8 cellular contexts compared by ENCODE assay signal in the genomic region with DNA sequence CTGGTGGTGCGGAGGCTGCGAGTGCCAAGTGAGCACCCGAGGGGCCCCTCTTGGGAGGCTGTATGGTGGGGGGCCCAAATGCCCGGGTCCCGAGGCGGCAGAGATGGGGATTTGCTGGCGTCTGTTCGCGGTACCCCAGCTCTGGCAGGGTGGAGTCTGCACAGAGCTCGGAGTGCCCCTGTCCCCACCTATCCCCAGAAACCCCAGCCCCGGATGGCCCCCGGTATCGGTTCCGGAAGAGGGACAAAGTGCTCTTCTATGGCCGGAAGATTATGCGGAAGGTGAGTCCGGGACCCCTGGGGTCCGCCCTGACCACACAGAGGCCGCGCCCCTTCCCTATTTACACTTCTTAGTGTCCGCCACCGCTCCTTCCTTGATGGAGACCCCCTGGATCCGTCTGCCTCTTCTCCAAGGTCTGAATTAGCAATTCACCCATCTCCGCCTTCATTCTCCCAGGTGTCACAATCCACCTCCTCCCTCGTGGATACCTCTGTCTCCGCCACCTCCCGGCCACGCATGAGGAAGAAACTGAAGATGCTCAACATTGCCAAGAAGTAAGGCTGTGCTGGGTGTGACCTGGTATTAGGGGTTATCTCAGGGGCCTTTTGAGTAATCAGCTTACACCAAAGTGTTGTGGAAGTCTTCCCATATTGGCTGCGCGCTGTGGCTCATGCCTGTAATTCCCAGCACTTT. TPM values are rescaled to one million over a fixed set of nuclear protein-coding genes. Genes with fewer than 3 reads are reported as not detected.
DNase-seq lines count a peak whose midpoint lies in the region; ATAC-seq and TF ChIP-seq lines count a peak whose summit lies in the region.

No MANE protein-coding gene starts in this region.

- H3K4me1 ChIP-seq in Caco-2 (peaks cover 9% of the 10 kb centered on the region), HUES48 (ENCODE audit: control insufficient read depth, insufficient read depth, low read length) (no peaks in the 10 kb centered on the region), mononuclear cell (ENCODE audit: insufficient read depth, low read length) (peaks cover 37% of the 10 kb centered on the region)

- POLR2A ChIA-PET in Caco-2 (lab: Charles Lee) = no interaction called here

- DNase-seq in Caco-2 = no peak
- no peak for DNase-seq in cardiac fibroblast (ENCODE audit: low read depth in 2 of 2)
- DNase-seq in left lobe of liver (ENCODE audit: low spot score) = no peak
- no peak for DNase-seq in Kasumi-1 (lab: John Stamatoyannopoulos, UW)

- H3K4me1 Mint-ChIP-seq in Caco-2 (ENCODE audit: low read depth, unreplicated experiment) = no peaks in the 10 kb centered on the region

- no peak for ATAC-seq in left lobe of liver
- no peak for ATAC-seq in HG02938 (IDR thresholded peaks at IDR 0.05; ENCODE audit: unreplicated experiment)
- ATAC-seq in GM21381 (IDR thresholded peaks at IDR 0.05; ENCODE audit: unreplicated experiment) = no peak

- TF ChIP-seq CTCF in Caco-2 (IDR thresholded peaks at IDR 0.05; ENCODE audit: insufficient read depth in 1 of 2, low read depth in 1 of 2, low read length in 1 of 2, severe bottlenecking in 1 of 2, unreplicated experiment in 1 of 2) (no peak), cardiac fibroblast (IDR thresholded peaks at IDR 0.05; ENCODE audit: low read depth, low read length) (no peak)

- no peak overlapping the region for H3K27ac Mint-ChIP-seq in Caco-2 (ENCODE audit: unreplicated experiment)

- H3K36me3 Mint-ChIP-seq in Caco-2 (ENCODE audit: insufficient read depth, unreplicated experiment) = peaks cover 25% of the 10 kb centered on the region

- H3K9me3 Mint-ChIP-seq in Caco-2 (ENCODE audit: unreplicated experiment) = no peaks in the 10 kb centered on the region

- H3K36me3 ChIP-seq in Caco-2 (ENCODE audit: control insufficient read depth, insufficient read depth, low read length) (no peaks in the 10 kb centered on the region; the same call in 1 of the 2 replicates), HUES48 (ENCODE audit: control insufficient read depth, insufficient read depth, low read length) (peaks cover 26% of the 10 kb centered on the region)

- intact Hi-C loops in Caco-2 (cut with micrococcal nuclease; ENCODE audit: unreplicated experiment) = loop anchor here (1.0 to 2.0 kb wide), 2 partner anchors 47 to 149 kb away; partner anchors contain the start of gene PEX11G

- H3K27me3 Mint-ChIP-seq in Caco-2 (ENCODE audit: insufficient read depth, unreplicated experiment) = no peaks in the 10 kb centered on the region

- CTCF ChIA-PET in Caco-2 (lab: Charles Lee) = no interaction called here

- peak overlapping the region; percentile 97 for H3K4me3 Mint-ChIP-seq in Caco-2 (ENCODE audit: unreplicated experiment)

- peak overlapping the region; percentile 69 for H3K4me3 ChIP-seq in Caco-2 (ENCODE audit: low read depth, low read length)
- peak overlapping the region; percentile 87 for H3K4me3 ChIP-seq in HUES48 (ENCODE audit: low read depth, low read length)
- H3K4me3 ChIP-seq in cardiac fibroblast (replicated peaks in 1 of 2; ENCODE audit: low read depth in 2 of 2, low read length in 2 of 2) = peak overlapping the region; percentile 98 to 99
- peak overlapping the region; percentile 87 for H3K4me3 ChIP-seq in mononuclear cell (ENCODE audit: low read length)

- peak overlapping the region; percentile 38; the same call in 1 of the 2 replicates for H3K9ac ChIP-seq in HUES48 (ENCODE audit: low read depth, low read length)

- no TSS peak for BruUV-seq in Caco-2 (replicated peaks; lab: Mats Ljungman, UMichigan)

- H3K9me3 ChIP-seq in Caco-2 (no peaks in the 10 kb centered on the region), HUES48 (ENCODE audit: control insufficient read depth, insufficient read depth, low read length) (no peaks in the 10 kb centered on the region), mononuclear cell (ENCODE audit: low read depth, low read length) (no peaks in the 10 kb centered on the region)

- H3K27ac ChIP-seq in HUES48 (ENCODE audit: low read depth, low read length) = peak overlapping the region; percentile 85

- H3K27me3 ChIP-seq in Caco-2 (replicated peaks; ENCODE audit: control insufficient read depth, insufficient read depth, low read length) (no peaks in the 10 kb centered on the region), HUES48 (ENCODE audit: control insufficient read depth, insufficient read depth, low read length) (no peaks in the 10 kb centered on the region), mononuclear cell (ENCODE audit: insufficient read depth, low read length) (no peaks in the 10 kb centered on the region)

RNA-seq across cellular contexts. Expression of gene PNPLA6, which starts 0.6 kb away (rescaled TPM):
- total RNA-seq in Caco-2 (2022) (67.6 and 79.2 TPM in 2 replicates), mononuclear cell (54.3 TPM), left lobe of liver (57.9 TPM)

RNA-seq across cellular contexts. Expression of gene MCOLN1, which starts 13.7 kb away (rescaled TPM):
- 16.1 and 16.2 TPM in 2 replicates for total RNA-seq in Caco-2 (2022)
- 7.9 TPM for total RNA-seq in mononuclear cell
- total RNA-seq in left lobe of liver = 25.7 TPM

RNA-seq across cellular contexts. Expression of gene ZNF358, which starts 20.2 kb away (rescaled TPM):
- total RNA-seq in Caco-2 (2022) (29.4 TPM in 2 replicates), mononuclear cell (4.0 TPM), left lobe of liver (31.3 TPM)

RNA-seq across cellular contexts. Expression of gene PEX11G, which starts 47.3 kb away (rescaled TPM):
- 3.9 TPM in 2 replicates for total RNA-seq in Caco-2 (2022)
- 0.21 TPM for total RNA-seq in mononuclear cell
- 16.5 TPM for total RNA-seq in left lobe of liver

RNA-seq across cellular contexts. Expression of gene CAMSAP3, which starts 59.5 kb away (rescaled TPM):
- total RNA-seq in Caco-2 (2022) (60.5 and 61.6 TPM in 2 replicates), mononuclear cell (0.10 TPM), left lobe of liver (40.8 TPM)
